9 cellular contexts compared by ENCODE assay signal in the genomic region with DNA sequence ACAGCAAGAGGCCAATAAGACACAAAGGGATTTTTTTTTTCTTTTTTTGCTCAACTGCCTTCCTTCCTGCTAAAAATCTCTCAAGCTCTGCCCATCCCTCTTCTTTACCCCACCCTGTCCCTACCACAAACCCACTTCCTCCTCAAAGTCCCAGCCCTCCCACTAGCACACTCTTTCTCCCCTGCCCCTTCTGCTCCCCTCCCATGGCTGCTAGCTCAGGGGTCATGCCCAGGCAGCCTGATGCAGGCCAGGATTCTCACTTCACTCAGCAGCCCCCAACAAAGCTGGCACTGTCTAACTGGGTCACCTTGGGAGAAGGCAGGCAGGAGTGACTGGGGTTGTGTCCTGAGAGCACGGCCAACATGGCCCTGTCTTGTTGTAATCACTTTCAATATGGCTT. TPM values are rescaled to one million over a fixed set of nuclear protein-coding genes. Genes with fewer than 3 reads are reported as not detected.
A peak's percentile ranks its signal among the peaks of the same experiment; 100 is the strongest.
DNase-seq lines count a peak whose midpoint lies in the region; ATAC-seq and TF ChIP-seq lines count a peak whose summit lies in the region.
"Had no signal": no experiment of that assay in that cellular context is flagged by ENCODE, and none has a peak within 500 bp of the region (broad histone marks: within the 10 kb centered on the region; RNA-seq: fewer than 3 reads in every experiment).

No MANE protein-coding gene starts in this region.

- no peak for TF ChIP-seq CTCF in smooth muscle cell (IDR thresholded peaks at IDR 0.05; ENCODE audit: borderline replicate concordance, insufficient read depth, poor library complexity, severe bottlenecking)

- WGBS in smooth muscle cell (ENCODE audit: low lambda C conversion rate), result 90% methylated on average over 1 of the region's 1 CpG

- no peak for DNase-seq in T-helper 2 cell treated with Interferon-gamma antibody and Interleukin-4, amounts not matched to agents 5 μg/mL and 100 μg/mL, for 36 hours (ENCODE audit: low spot score)
- peak; percentile 66 to 72 (median 69) for DNase-seq in immature natural killer cell
- DNase-seq in smooth muscle cell (lab: John Stamatoyannopoulos, UW; ENCODE audit: unreplicated experiment), result no peak
- no peak for DNase-seq in NCI-H2196 treated with DMSO at 0.1 percent for 48 hours (lab: John Stamatoyannopoulos, UW; ENCODE audit: unreplicated experiment)
- DNase-seq in kidney tubule cell (ENCODE audit: low spot score), result no peak
- DNase-seq: posterior cingulate gyrus had no signal

- H3K9me3 Mint-ChIP-seq in T-helper 2 cell treated with Interferon-gamma antibody and Interleukin-4, amounts not matched to agents 5 μg/mL and 100 μg/mL, for 36 hours, result no peaks in the 10 kb centered on the region
- peaks cover 0 to 2% (median 0%) of the 10 kb centered on the region in 6 donors for H3K9me3 Mint-ChIP-seq in immature natural killer cell

- H3K27me3 Mint-ChIP-seq in T-helper 2 cell treated with Interferon-gamma antibody and Interleukin-4, amounts not matched to agents 5 μg/mL and 100 μg/mL, for 36 hours (ENCODE audit: low read depth), result no peaks in the 10 kb centered on the region
- H3K27me3 Mint-ChIP-seq in immature natural killer cell (ENCODE audit: low read depth in 3 of 3), result peaks cover 0 to 7% (median 0%) of the 10 kb centered on the region in 3 donors

- ATAC-seq in GM21447 (IDR thresholded peaks at IDR 0.05; ENCODE audit: unreplicated experiment) (peak; percentile 74), HG03108 (IDR thresholded peaks at IDR 0.05; ENCODE audit: unreplicated experiment) (no peak)

- H3K9ac ChIP-seq in BLaER1 treated with 17β-estradiol and CSF1 and Interleukin-3, amounts not matched to agents 10 nM and 100 nM, result peak overlapping the region; percentile 65 to 87 (median 80); a peak in 21 of 22 replicates
- H3K9ac ChIP-seq in smooth muscle cell (ENCODE audit: low read depth), result no peak overlapping the region

- H3K27ac ChIP-seq in BLaER1 treated with 17β-estradiol and CSF1 and Interleukin-3, amounts not matched to agents 10 nM and 100 nM, result peak overlapping the region; percentile 68 to 97 (median 94); a peak in 21 of 22 replicates
- H3K27ac ChIP-seq in smooth muscle cell (ENCODE audit: low read depth), result no peak overlapping the region

- peak overlapping the region in 6 of 10 experiments; percentile 26 to 53 (median 42); a peak in 8 of 20 replicates for H3K4me3 ChIP-seq in BLaER1 treated with 17β-estradiol and CSF1 and Interleukin-3, amounts not matched to agents 10 nM and 100 nM
- H3K4me3 ChIP-seq in smooth muscle cell, result no peak overlapping the region

- no peaks in the 10 kb centered on the region for H3F3A ChIP-seq in smooth muscle cell (ENCODE audit: low read depth)

- peak overlapping the region; percentile 83 to 97 (median 92) for H3K4me2 ChIP-seq in BLaER1 treated with 17β-estradiol and CSF1 and Interleukin-3, amounts not matched to agents 10 nM and 100 nM
- no peak overlapping the region for H3K4me2 ChIP-seq in smooth muscle cell

- H3K4me1 ChIP-seq in BLaER1 treated with 17β-estradiol and CSF1 and Interleukin-3, amounts not matched to agents 10 nM and 100 nM, result peaks cover 50 to 86% (median 55%) of the 10 kb centered on the region in 10 experiments
- H3K4me1 ChIP-seq in smooth muscle cell (ENCODE audit: low read depth), result no peaks in the 10 kb centered on the region

- H3K79me2 ChIP-seq in smooth muscle cell (ENCODE audit: low read depth), result no peaks in the 10 kb centered on the region

- no peaks in the 10 kb centered on the region for H3K36me3 ChIP-seq in BLaER1 treated with 17β-estradiol and CSF1 and Interleukin-3, amounts not matched to agents 10 nM and 100 nM
- no peaks in the 10 kb centered on the region for H3K36me3 ChIP-seq in smooth muscle cell (ENCODE audit: low read depth)

- H3K4me1 Mint-ChIP-seq in T-helper 2 cell treated with Interferon-gamma antibody and Interleukin-4, amounts not matched to agents 5 μg/mL and 100 μg/mL, for 36 hours (ENCODE audit: low read depth), result peaks cover 55% of the 10 kb centered on the region
- peaks cover 77 to 88% of the 10 kb centered on the region in 2 donors for H3K4me1 Mint-ChIP-seq in immature natural killer cell

- H3K27me3 ChIP-seq in BLaER1 treated with 17β-estradiol and CSF1 and Interleukin-3, amounts not matched to agents 10 nM and 100 nM, result no peaks in the 10 kb centered on the region
- no peaks in the 10 kb centered on the region for H3K27me3 ChIP-seq in smooth muscle cell (ENCODE audit: low read depth)

- H3K27ac Mint-ChIP-seq in T-helper 2 cell treated with Interferon-gamma antibody and Interleukin-4, amounts not matched to agents 5 μg/mL and 100 μg/mL, for 36 hours, result peak overlapping the region; percentile 88
- peak overlapping the region; percentile 88 to 96 (median 92) for H3K27ac Mint-ChIP-seq in immature natural killer cell

- H4K20me1 ChIP-seq in BLaER1 treated with 17β-estradiol and CSF1 and Interleukin-3, amounts not matched to agents 10 nM and 100 nM, result no peaks in the 10 kb centered on the region
- H4K20me1 ChIP-seq in smooth muscle cell (ENCODE audit: low read depth), result no peaks in the 10 kb centered on the region

- H2AFZ ChIP-seq in smooth muscle cell (ENCODE audit: low read depth), result no peak overlapping the region

- peaks cover 5% of the 10 kb centered on the region for H3K36me3 Mint-ChIP-seq in T-helper 2 cell treated with Interferon-gamma antibody and Interleukin-4, amounts not matched to agents 5 μg/mL and 100 μg/mL, for 36 hours (ENCODE audit: low read depth)
- H3K36me3 Mint-ChIP-seq in immature natural killer cell, result peaks cover 0 to 2% (median 0%) of the 10 kb centered on the region in 3 donors

- peaks cover 0 to 3% (median 0%) of the 10 kb centered on the region in 11 experiments; a peak in 2 of 22 replicates for H3K9me3 ChIP-seq in BLaER1 treated with 17β-estradiol and CSF1 and Interleukin-3, amounts not matched to agents 10 nM and 100 nM (replicated peaks in 1 of 11)
- no peaks in the 10 kb centered on the region for H3K9me3 ChIP-seq in smooth muscle cell (replicated peaks; ENCODE audit: low read depth)

- peak overlapping the region; percentile 67 for H3K4me3 Mint-ChIP-seq in T-helper 2 cell treated with Interferon-gamma antibody and Interleukin-4, amounts not matched to agents 5 μg/mL and 100 μg/mL, for 36 hours
- H3K4me3 Mint-ChIP-seq in immature natural killer cell, result peak overlapping the region; percentile 46 to 86 (median 76)

RNA-seq across cellular contexts. Expression of gene PPP2R5A, which starts 28.8 kb away (rescaled TPM):
- 10 to 100 TPM; 57.0 to 87.2 (median 64.6) TPM for polyA plus RNA-seq in immature natural killer cell
- 17.6 and 24.9 TPM in 2 replicates for total RNA-seq in smooth muscle cell
- polyA plus RNA-seq in smooth muscle cell, result 12.2 and 12.3 TPM in 2 replicates

Comparison
In these comparisons a context has a peak if more than half of its experiments do, and no peak if none do; other contexts are left out.
1. DNase-seq: peak in immature natural killer cell (3 of 3); none in T-helper 2 cell treated with Interferon-gamma antibody and Interleukin-4, amounts not matched to agents 5 μg/mL and 100 μg/mL, for 36 hours (single experiment), smooth muscle cell (single experiment), NCI-H2196 treated with DMSO at 0.1 percent for 48 hours (single experiment) and kidney tubule cell (single experiment).